In genomic region chr11:27216268-27217149, GRCh38 we compare ENCODE assay signal across 11 cellular contexts.
DNase-seq lines count a peak whose midpoint lies in the region; ATAC-seq, FAIRE-seq and TF ChIP-seq lines count a peak whose summit lies in the region.
"Had no signal": no experiment of that assay in that cellular context is flagged by ENCODE, and none has a peak within 500 bp of the region (broad histone marks: within the 10 kb centered on the region; RNA-seq: fewer than 3 reads in every experiment).

No MANE protein-coding gene starts in this region.

- H2BK120ac ChIP-seq in mesenchymal stem cell (ENCODE audit: low read depth, low read length): no peak overlapping the region

- H2AK5ac ChIP-seq in mesenchymal stem cell (ENCODE audit: low read length, severe bottlenecking): no peak overlapping the region

- no peak overlapping the region for H2BK15ac ChIP-seq in mesenchymal stem cell (ENCODE audit: low read depth, poor library complexity, severe bottlenecking)

- H2BK5ac ChIP-seq in mesenchymal stem cell (ENCODE audit: low read depth, low read length, poor library complexity, severe bottlenecking): no peak overlapping the region

- H3K27me3 ChIP-seq in mesenchymal stem cell (ENCODE audit: control insufficient read depth in 1 of 2, insufficient read depth in 1 of 2, low read length in 2 of 2): no peaks in the 10 kb centered on the region
- H3K27me3 ChIP-seq: BLaER1 had no signal

- H3K4ac ChIP-seq in mesenchymal stem cell (ENCODE audit: low read depth in 1 of 2, low read length in 2 of 2): no peak overlapping the region

- H3K9ac ChIP-seq in mesenchymal stem cell (ENCODE audit: low read length): peak overlapping the region; percentile 31
- H3K9ac ChIP-seq: BLaER1, parathyroid adenoma had no signal

- no peaks in the 10 kb centered on the region for H3K79me1 ChIP-seq in mesenchymal stem cell (replicated peaks; ENCODE audit: low read length, poor library complexity, severe bottlenecking)

- H3K14ac ChIP-seq in mesenchymal stem cell (ENCODE audit: low read length in 2 of 2): no peak overlapping the region

- H3K4me3 ChIP-seq in cardiac fibroblast (replicated peaks in 1 of 2; ENCODE audit: low read depth in 2 of 2, low read length in 2 of 2) (no peak overlapping the region), mesenchymal stem cell (ENCODE audit: insufficient read depth in 1 of 2, low read depth in 1 of 2, low read length in 2 of 2) (no peak overlapping the region)
- H3K4me3 ChIP-seq: BLaER1 had no signal

- no peak overlapping the region for H3K18ac ChIP-seq in mesenchymal stem cell (ENCODE audit: low read depth in 1 of 2, low read length in 2 of 2)

- H3K4me1 ChIP-seq in mesenchymal stem cell (ENCODE audit: control insufficient read depth, insufficient read depth, low read depth, low read length): peaks cover 14% of the 10 kb centered on the region
- H3K4me1 ChIP-seq: parathyroid adenoma had no signal

- H2AFZ ChIP-seq in mesenchymal stem cell (ENCODE audit: low read depth, low read length): no peak overlapping the region
- H2AFZ ChIP-seq: parathyroid adenoma had no signal

- no peak overlapping the region for H3K4me2 ChIP-seq in mesenchymal stem cell (ENCODE audit: low read length, poor library complexity, severe bottlenecking)
- H3K4me2 ChIP-seq: BLaER1 had no signal

- no peak overlapping the region for H3K27ac ChIP-seq in mesenchymal stem cell (ENCODE audit: low read length, poor library complexity, severe bottlenecking)
- H3K27ac ChIP-seq: BLaER1, parathyroid adenoma had no signal

- no peaks in the 10 kb centered on the region for H3K36me3 ChIP-seq in mesenchymal stem cell (ENCODE audit: control insufficient read depth in 1 of 2, insufficient read depth in 2 of 2, low read depth in 1 of 2, low read length in 2 of 2)
- H3K36me3 ChIP-seq: BLaER1 had no signal

- no peak for TF ChIP-seq CTCF in cardiac fibroblast (IDR thresholded peaks at IDR 0.05; ENCODE audit: low read depth, low read length)

- H3K9me3 ChIP-seq in mesenchymal stem cell (ENCODE audit: control insufficient read depth, low read length): no peaks in the 10 kb centered on the region
- H3K9me3 ChIP-seq: BLaER1 had no signal

- no peak for ATAC-seq in HG02852 (IDR thresholded peaks at IDR 0.05; ENCODE audit: unreplicated experiment)

- no peak overlapping the region for H4K91ac ChIP-seq in mesenchymal stem cell (ENCODE audit: low read length)

- FAIRE-seq in A204.1 (lab: Jason Lieb, UNC): peak; percentile 62

- 28% methylated on average over 5 of the region's 5 CpGs for WGBS in mesenchymal stem cell

- DNase-seq in NCI-H1105 treated with DMSO at 0.1 percent for 48 hours (lab: John Stamatoyannopoulos, UW): peak; percentile 81
- peak; percentile 32 to 83 for DNase-seq in cardiac fibroblast (ENCODE audit: low read depth in 2 of 2)
- DNase-seq in mesenchymal stem cell: peak; percentile 44
- DNase-seq in cortex of kidney (lab: John Stamatoyannopoulos, UW): no peak
- DNase-seq in middle frontal gyrus (ENCODE audit: extremely low spot score, low spot score): no peak
- no peak for DNase-seq in activated CD4-positive, alpha-beta T cell treated with anti-CD3 and anti-CD28 coated beads, Interleukin-2, amount 50 U/mL, for 4 hours
- DNase-seq: activated CD8-positive, alpha-beta memory T cell treated with anti-CD3 and anti-CD28 coated beads, Interleukin-2, amount 50 U/mL, for 4 hours had no signal

- no peak overlapping the region for H3K23ac ChIP-seq in mesenchymal stem cell (ENCODE audit: low read length in 2 of 2)

- H4K8ac ChIP-seq in mesenchymal stem cell (ENCODE audit: low read length): no peak overlapping the region

- H2BK12ac ChIP-seq in mesenchymal stem cell (ENCODE audit: low read length in 2 of 2): peak overlapping the region in 1 of 2 experiments; percentile 37

Comparison
In these comparisons a context has a peak if more than half of its experiments do, and no peak if none do; other contexts are left out.
1. DNase-seq: peak in NCI-H1105 treated with DMSO at 0.1 percent for 48 hours (single experiment), cardiac fibroblast (2 of 2) and mesenchymal stem cell (single experiment); none in cortex of kidney (single experiment), middle frontal gyrus (single experiment) and activated CD4-positive, alpha-beta T cell treated with anti-CD3 and anti-CD28 coated beads, Interleukin-2, amount 50 U/mL, for 4 hours (0 of 2).